Comparison of ENCODE assay signal across 12 cellular contexts in the genomic region with DNA sequence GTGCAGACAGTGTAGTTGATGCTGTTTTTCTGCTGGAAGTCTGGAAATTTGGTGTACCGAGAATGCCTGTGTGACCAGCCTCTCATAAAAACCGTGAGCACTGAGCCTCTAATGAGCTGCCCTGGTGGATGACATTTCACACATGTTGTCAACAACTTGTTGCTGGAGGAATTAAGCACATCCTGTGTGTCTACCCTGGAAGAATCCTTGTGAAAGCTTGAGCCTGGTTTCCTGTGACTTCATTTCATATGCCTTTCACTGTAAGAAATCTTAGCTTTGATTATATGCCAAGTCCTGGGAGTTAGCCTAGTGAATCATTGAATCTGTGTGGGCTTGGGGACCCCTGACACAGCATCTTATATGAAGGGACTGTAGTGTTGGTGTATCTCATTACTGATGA.
DNase-seq lines count a peak whose midpoint lies in the region; ATAC-seq and TF ChIP-seq lines count a peak whose summit lies in the region.
"Had no signal": no experiment of that assay in that cellular context is flagged by ENCODE, and none has a peak within 500 bp of the region (broad histone marks: within the 10 kb centered on the region; RNA-seq: fewer than 3 reads in every experiment).

No MANE protein-coding gene starts in this region.

- intact Hi-C loops in sciatic nerve (cut with DNase I): no loop called here

- ATAC-seq in SK-N-SH treated with all-trans-retinoic acid at 6 μM for 48 hours: peak; percentile 21; the same call in 2 of the 3 replicates
- ATAC-seq in sciatic nerve: peak; percentile 71
- ATAC-seq in HG03159 (IDR thresholded peaks at IDR 0.05; ENCODE audit: unreplicated experiment): no peak

- H3K4me3 ChIP-seq in fibroblast of pulmonary artery (replicated peaks; ENCODE audit: low read depth, low read length): no peak overlapping the region
- H3K4me3 ChIP-seq: hepatocyte, suprapubic skin had no signal

- TF ChIP-seq CTCF in fibroblast of pulmonary artery (IDR thresholded peaks at IDR 0.05; ENCODE audit: low read length, missing control alignments): no peak

- peak; percentile 80 for DNase-seq in ELR (ENCODE audit: low read depth)
- peak; percentile 92 for DNase-seq in fibroblast of pulmonary artery (ENCODE audit: low read depth)
- no peak for DNase-seq in sciatic nerve (ENCODE audit: low spot score)
- no peak for DNase-seq in NCI-H2171 (lab: John Stamatoyannopoulos, UW)
- DNase-seq in activated CD8-positive, alpha-beta memory T cell treated with anti-CD3 and anti-CD28 coated beads for 24 hours: no peak
- no peak for DNase-seq in activated CD4-positive, alpha-beta T cell treated with anti-CD3 and anti-CD28 coated beads for 48 hours
- DNase-seq: activated CD4-positive, alpha-beta T cell treated with anti-CD3 and anti-CD28 coated beads, Interleukin-2, amount 10 ng/mL, durations not matched to agents 7 days and 5 days; NCI-H1694 treated with DMSO at 0.1 percent for 48 hours had no signal

TF ChIP-seq in SK-N-SH treated with all-trans-retinoic acid at 6 μM for 48 hours, 23 proteins besides CTCF, POLR2A, EP300 and RAD21:
- TF ChIP-seq OSR1 (CRISPR knock-in tag; IDR thresholded peaks at IDR 0.05) (no peak), ZNF70 (CRISPR knock-in tag; IDR thresholded peaks at IDR 0.05) (no peak), GLIS3 (CRISPR knock-in tag; IDR thresholded peaks at IDR 0.05) (no peak), ESRRG (CRISPR knock-in tag; IDR thresholded peaks at IDR 0.05) (no peak), ZFP3 (CRISPR knock-in tag; IDR thresholded peaks at IDR 0.05) (no peak), ARNTL (CRISPR knock-in tag; IDR thresholded peaks at IDR 0.05; ENCODE audit: borderline replicate concordance, low read depth) (no peak), CSDC2 (CRISPR knock-in tag; IDR thresholded peaks at IDR 0.05) (no peak), ISL1 (CRISPR knock-in tag; IDR thresholded peaks at IDR 0.05) (no peak), ZNF565 (CRISPR knock-in tag; conservative IDR thresholded peaks at IDR 0.05; ENCODE audit: low read depth) (no peak), ZNF8 (CRISPR knock-in tag; IDR thresholded peaks at IDR 0.05) (no peak), SNAI2 (CRISPR knock-in tag; IDR thresholded peaks at IDR 0.05) (no peak), ZFP30 (CRISPR knock-in tag; IDR thresholded peaks at IDR 0.05) (no peak), PPARA (CRISPR knock-in tag; IDR thresholded peaks at IDR 0.05; ENCODE audit: borderline replicate concordance) (no peak), TCF4 (CRISPR knock-in tag; IDR thresholded peaks at IDR 0.05; ENCODE audit: borderline replicate concordance) (no peak), ZC3H10 (CRISPR knock-in tag; IDR thresholded peaks at IDR 0.05) (no peak)
- TF ChIP-seq, protein P1, sequence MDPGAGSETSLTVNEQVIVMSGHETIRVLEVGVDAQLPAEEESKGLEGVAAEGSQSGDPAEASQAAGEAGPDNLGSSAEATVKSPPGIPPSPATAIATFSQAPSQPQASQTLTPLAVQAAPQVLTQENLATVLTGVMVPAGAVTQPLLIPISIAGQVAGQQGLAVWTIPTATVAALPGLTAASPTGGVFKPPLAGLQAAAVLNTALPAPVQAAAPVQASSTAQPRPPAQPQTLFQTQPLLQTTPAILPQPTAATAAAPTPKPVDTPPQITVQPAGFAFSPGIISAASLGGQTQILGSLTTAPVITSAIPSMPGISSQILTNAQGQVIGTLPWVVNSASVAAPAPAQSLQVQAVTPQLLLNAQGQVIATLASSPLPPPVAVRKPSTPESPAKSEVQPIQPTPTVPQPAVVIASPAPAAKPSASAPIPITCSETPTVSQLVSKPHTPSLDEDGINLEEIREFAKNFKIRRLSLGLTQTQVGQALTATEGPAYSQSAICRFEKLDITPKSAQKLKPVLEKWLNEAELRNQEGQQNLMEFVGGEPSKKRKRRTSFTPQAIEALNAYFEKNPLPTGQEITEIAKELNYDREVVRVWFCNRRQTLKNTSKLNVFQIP (CRISPR knock-in tag; IDR thresholded peaks at IDR 0.05; ENCODE audit: borderline replicate concordance, low read depth): no peak
- TF ChIP-seq, protein P2, sequence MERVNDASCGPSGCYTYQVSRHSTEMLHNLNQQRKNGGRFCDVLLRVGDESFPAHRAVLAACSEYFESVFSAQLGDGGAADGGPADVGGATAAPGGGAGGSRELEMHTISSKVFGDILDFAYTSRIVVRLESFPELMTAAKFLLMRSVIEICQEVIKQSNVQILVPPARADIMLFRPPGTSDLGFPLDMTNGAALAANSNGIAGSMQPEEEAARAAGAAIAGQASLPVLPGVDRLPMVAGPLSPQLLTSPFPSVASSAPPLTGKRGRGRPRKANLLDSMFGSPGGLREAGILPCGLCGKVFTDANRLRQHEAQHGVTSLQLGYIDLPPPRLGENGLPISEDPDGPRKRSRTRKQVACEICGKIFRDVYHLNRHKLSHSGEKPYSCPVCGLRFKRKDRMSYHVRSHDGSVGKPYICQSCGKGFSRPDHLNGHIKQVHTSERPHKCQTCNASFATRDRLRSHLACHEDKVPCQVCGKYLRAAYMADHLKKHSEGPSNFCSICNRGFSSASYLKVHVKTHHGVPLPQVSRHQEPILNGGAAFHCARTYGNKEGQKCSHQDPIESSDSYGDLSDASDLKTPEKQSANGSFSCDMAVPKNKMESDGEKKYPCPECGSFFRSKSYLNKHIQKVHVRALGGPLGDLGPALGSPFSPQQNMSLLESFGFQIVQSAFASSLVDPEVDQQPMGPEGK (CRISPR knock-in tag; IDR thresholded peaks at IDR 0.05; ENCODE audit: borderline replicate concordance): no peak
- TF ChIP-seq, protein P3, sequence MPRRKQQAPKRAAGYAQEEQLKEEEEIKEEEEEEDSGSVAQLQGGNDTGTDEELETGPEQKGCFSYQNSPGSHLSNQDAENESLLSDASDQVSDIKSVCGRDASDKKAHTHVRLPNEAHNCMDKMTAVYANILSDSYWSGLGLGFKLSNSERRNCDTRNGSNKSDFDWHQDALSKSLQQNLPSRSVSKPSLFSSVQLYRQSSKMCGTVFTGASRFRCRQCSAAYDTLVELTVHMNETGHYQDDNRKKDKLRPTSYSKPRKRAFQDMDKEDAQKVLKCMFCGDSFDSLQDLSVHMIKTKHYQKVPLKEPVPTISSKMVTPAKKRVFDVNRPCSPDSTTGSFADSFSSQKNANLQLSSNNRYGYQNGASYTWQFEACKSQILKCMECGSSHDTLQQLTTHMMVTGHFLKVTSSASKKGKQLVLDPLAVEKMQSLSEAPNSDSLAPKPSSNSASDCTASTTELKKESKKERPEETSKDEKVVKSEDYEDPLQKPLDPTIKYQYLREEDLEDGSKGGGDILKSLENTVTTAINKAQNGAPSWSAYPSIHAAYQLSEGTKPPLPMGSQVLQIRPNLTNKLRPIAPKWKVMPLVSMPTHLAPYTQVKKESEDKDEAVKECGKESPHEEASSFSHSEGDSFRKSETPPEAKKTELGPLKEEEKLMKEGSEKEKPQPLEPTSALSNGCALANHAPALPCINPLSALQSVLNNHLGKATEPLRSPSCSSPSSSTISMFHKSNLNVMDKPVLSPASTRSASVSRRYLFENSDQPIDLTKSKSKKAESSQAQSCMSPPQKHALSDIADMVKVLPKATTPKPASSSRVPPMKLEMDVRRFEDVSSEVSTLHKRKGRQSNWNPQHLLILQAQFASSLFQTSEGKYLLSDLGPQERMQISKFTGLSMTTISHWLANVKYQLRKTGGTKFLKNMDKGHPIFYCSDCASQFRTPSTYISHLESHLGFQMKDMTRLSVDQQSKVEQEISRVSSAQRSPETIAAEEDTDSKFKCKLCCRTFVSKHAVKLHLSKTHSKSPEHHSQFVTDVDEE (CRISPR knock-in tag; IDR thresholded peaks at IDR 0.05): no peak

Comparison
In these comparisons a context has a peak if more than half of its experiments do, and no peak if none do; other contexts are left out.
1. DNase-seq: peak in ELR (single experiment) and fibroblast of pulmonary artery (single experiment); none in sciatic nerve (single experiment), NCI-H2171 (single experiment), activated CD8-positive, alpha-beta memory T cell treated with anti-CD3 and anti-CD28 coated beads for 24 hours (single experiment) and activated CD4-positive, alpha-beta T cell treated with anti-CD3 and anti-CD28 coated beads for 48 hours (single experiment).